Comparison of ENCODE assay signal across 8 cellular contexts in the genomic region with DNA sequence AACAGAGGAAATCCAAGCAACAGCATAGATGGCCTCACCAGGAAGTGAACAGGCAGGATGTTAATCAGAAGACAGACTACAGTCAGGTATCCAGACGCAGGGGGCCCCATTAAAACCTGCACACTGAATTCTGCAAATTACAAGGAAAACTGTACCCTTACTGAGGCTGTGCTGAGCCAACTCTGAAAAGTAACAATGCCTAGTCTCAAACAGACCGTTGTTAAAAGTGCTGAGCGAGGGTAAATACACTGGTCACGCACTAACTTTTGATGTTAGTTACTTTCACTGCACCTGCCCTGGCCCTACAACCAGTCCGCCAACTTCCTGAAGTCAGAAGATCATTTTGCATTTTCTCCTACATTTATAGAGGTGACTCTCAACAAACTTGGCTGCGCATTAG. TPM values are rescaled to one million over a fixed set of nuclear protein-coding genes. Genes with fewer than 3 reads are reported as not detected.
DNase-seq lines count a peak whose midpoint lies in the region; ATAC-seq, FAIRE-seq and TF ChIP-seq lines count a peak whose summit lies in the region.

No MANE protein-coding gene starts in this region.

- H3K18ac ChIP-seq in mesenchymal stem cell (ENCODE audit: low read depth in 1 of 2, low read length in 2 of 2), result no peak overlapping the region

- H3K36me3 ChIP-seq in GM12878 (ENCODE audit: control insufficient read depth in 2 of 2, insufficient read depth in 2 of 2, low read length in 1 of 2), result peaks cover 6% of the 10 kb centered on the region in 2 experiments; a peak in 3 of 4 replicates
- peaks cover 20 to 34% of the 10 kb centered on the region in 2 experiments for H3K36me3 ChIP-seq in mesenchymal stem cell (ENCODE audit: control insufficient read depth in 1 of 2, insufficient read depth in 2 of 2, low read depth in 1 of 2, low read length in 2 of 2)
- H3K36me3 ChIP-seq in adrenal gland (replicated peaks in 1 of 2), result peaks cover 0 to 19% of the 10 kb centered on the region in 2 donors

- POLR2A ChIA-PET in GM12878 (lab: Charles Lee), result no interaction called here

- TF ChIP-seq CTCF in AG09309 (IDR thresholded peaks at IDR 0.05; ENCODE audit: control insufficient read depth, insufficient read depth, low read depth, low read length, missing control alignments), result no peak
- TF ChIP-seq CTCF in GM12878 (IDR thresholded peaks at IDR 0.05 in 2 of 3, conservative IDR thresholded peaks at IDR 0.05 in 1 of 3; ENCODE audit: control insufficient read depth in 2 of 3, extremely low read depth in 1 of 3, insufficient read depth in 1 of 3, low read depth in 3 of 3, low read length in 3 of 3), result no peak
- TF ChIP-seq CTCF in adrenal gland (IDR thresholded peaks at IDR 0.05), result no peak

- H3K9ac ChIP-seq in GM12878 (ENCODE audit: control insufficient read depth, insufficient read depth, low read length) (peak overlapping the region; percentile 95), mesenchymal stem cell (ENCODE audit: low read length) (peak overlapping the region; percentile 96)

- H3K79me1 ChIP-seq in mesenchymal stem cell (replicated peaks; ENCODE audit: low read length, poor library complexity, severe bottlenecking), result peaks cover 14% of the 10 kb centered on the region

- H2BK5ac ChIP-seq in mesenchymal stem cell (ENCODE audit: low read depth, low read length, poor library complexity, severe bottlenecking), result no peak overlapping the region

- H3K14ac ChIP-seq in mesenchymal stem cell (ENCODE audit: low read length in 2 of 2), result no peak overlapping the region

- RAD21 ChIA-PET in GM12878 (lab: Charles Lee; ENCODE audit: unreplicated experiment), result no interaction called here

- H2AFZ ChIP-seq in GM12878 (ENCODE audit: control insufficient read depth, low read depth, low read length), result peak overlapping the region; percentile 95
- no peak overlapping the region for H2AFZ ChIP-seq in mesenchymal stem cell (ENCODE audit: low read depth, low read length)

- H2AK5ac ChIP-seq in mesenchymal stem cell (ENCODE audit: low read length, severe bottlenecking), result no peak overlapping the region

- H3K27me3 ChIP-seq in GM12878 (replicated peaks in 1 of 2; ENCODE audit: control insufficient read depth in 2 of 2, insufficient read depth in 2 of 2, low read length in 1 of 2), result no peaks in the 10 kb centered on the region
- no peaks in the 10 kb centered on the region for H3K27me3 ChIP-seq in mesenchymal stem cell (ENCODE audit: control insufficient read depth in 1 of 2, insufficient read depth in 1 of 2, low read length in 2 of 2)
- H3K27me3 ChIP-seq in adrenal gland, result no peaks in the 10 kb centered on the region

- WGBS in GM12878 (ENCODE audit: insufficient coverage, insufficient replicate concordance, low lambda C conversion rate, missing lambda C conversion rate), result 17% methylated on average over 6 of the region's 6 CpGs
- WGBS in mesenchymal stem cell, result 37% methylated on average over 5 of the region's 6 CpGs
- WGBS in adrenal gland, 4 donors, result 29 to 35% (median 31%) methylated on average over 6 of the region's 6 CpGs

- H2BK15ac ChIP-seq in mesenchymal stem cell (ENCODE audit: low read depth, poor library complexity, severe bottlenecking), result no peak overlapping the region

- BruUV-seq in GM12878 (replicated peaks; lab: Mats Ljungman, UMichigan), result TSS peak; percentile 70

- H3K4me1 ChIP-seq in GM12878 (ENCODE audit: control insufficient read depth, insufficient read depth, low read length), result no peaks in the 10 kb centered on the region
- peaks cover 2% of the 10 kb centered on the region for H3K4me1 ChIP-seq in mesenchymal stem cell (ENCODE audit: control insufficient read depth, insufficient read depth, low read depth, low read length)
- peaks cover 8 to 25% of the 10 kb centered on the region in 2 donors for H3K4me1 ChIP-seq in adrenal gland (replicated peaks in 1 of 2)

- no peak for TF ChIP-seq POLR2A in GM12878 (IDR thresholded peaks at IDR 0.05; ENCODE audit: low read depth, low read length)
- TF ChIP-seq POLR2A in adrenal gland (IDR thresholded peaks at IDR 0.05), result no peak

- no peaks in the 10 kb centered on the region for H4K20me1 ChIP-seq in GM12878 (ENCODE audit: control insufficient read depth, insufficient read depth)

- no peak overlapping the region for H4K8ac ChIP-seq in mesenchymal stem cell (ENCODE audit: low read length)

- FAIRE-seq in GM12878 (lab: Jason Lieb, UNC), result no peak

- DNase-seq in AG09309 (ENCODE audit: low read depth), result no peak
- DNase-seq in HPDE6-E6E7 (ENCODE audit: extremely low spot score), result peak; percentile 0
- no peak for DNase-seq in GM12878 (ENCODE audit: low read depth, low spot score)
- DNase-seq in mesenchymal stem cell, result no peak
- no peak for DNase-seq in activated CD8-positive, alpha-beta memory T cell treated with anti-CD3 and anti-CD28 coated beads for 24 hours
- no peak for DNase-seq in adrenal gland

- no peak overlapping the region for H2BK120ac ChIP-seq in mesenchymal stem cell (ENCODE audit: low read depth, low read length)

- SMC1A ChIA-PET in GM12878 (lab: Charles Lee; ENCODE audit: uncharacterized antibody, unreplicated experiment), result interaction anchor here (0.6 kb wide), 1 partner anchor 194 kb away, joined by 3 read pairs; no protein-coding TSS in a partner anchor

- TF ChIP-seq EP300 in GM12878 (IDR thresholded peaks at IDR 0.05; ENCODE audit: borderline replicate concordance in 1 of 2, control insufficient read depth in 1 of 2, low read depth in 2 of 2, low read length in 2 of 2), result no peak

- H3K9me3 ChIP-seq in GM12878 (replicated peaks; ENCODE audit: control insufficient read depth, insufficient read depth, low read length) (no peaks in the 10 kb centered on the region), mesenchymal stem cell (ENCODE audit: control insufficient read depth, low read length) (no peaks in the 10 kb centered on the region), adrenal gland (replicated peaks in 1 of 3) (no peaks in the 10 kb centered on the region)

- no peak overlapping the region for H4K91ac ChIP-seq in mesenchymal stem cell (ENCODE audit: low read length)

- CTCF ChIA-PET in GM12878 (lab: Yijun Ruan, JAX), result interaction anchor here (3.9 kb wide), 1 partner anchor 10 kb away, joined by 20 read pairs; no protein-coding TSS in a partner anchor

- TF ChIP-seq RAD21 in GM12878 (IDR thresholded peaks at IDR 0.05; ENCODE audit: insufficient read depth, low read depth, low read length), result no peak

- H3K4me3 ChIP-seq in AG09309 (ENCODE audit: control insufficient read depth, low read depth, low read length) (peak overlapping the region; percentile 55), GM12878 (peak overlapping the region; percentile 87), mesenchymal stem cell (ENCODE audit: insufficient read depth in 1 of 2, low read depth in 1 of 2, low read length in 2 of 2) (peak overlapping the region in 1 of 2 experiments; percentile 99), adrenal gland (peak overlapping the region in 2 of 4 donors; percentile 59 to 91)

- H3K4me2 ChIP-seq in GM12878 (ENCODE audit: control insufficient read depth, insufficient read depth) (peak overlapping the region; percentile 58), mesenchymal stem cell (ENCODE audit: low read length, poor library complexity, severe bottlenecking) (peak overlapping the region; percentile 68)

- ATAC-seq in GM12878 (peak; percentile 39), HG02885 (IDR thresholded peaks at IDR 0.05; ENCODE audit: poor library complexity, unreplicated experiment) (no peak), HG03520 (IDR thresholded peaks at IDR 0.05; ENCODE audit: unreplicated experiment) (no peak)

- H3K27ac ChIP-seq in GM12878 (ENCODE audit: control insufficient read depth, insufficient read depth), result peak overlapping the region; percentile 85
- no peak overlapping the region for H3K27ac ChIP-seq in mesenchymal stem cell (ENCODE audit: low read length, poor library complexity, severe bottlenecking)
- peak overlapping the region in 1 of 5 donors; percentile 76 for H3K27ac ChIP-seq in adrenal gland

- peak overlapping the region in 1 of 2 experiments; percentile 27 for H3K4ac ChIP-seq in mesenchymal stem cell (ENCODE audit: low read depth in 1 of 2, low read length in 2 of 2)

- H3K79me2 ChIP-seq in GM12878 (ENCODE audit: control insufficient read depth, insufficient read depth, low read length), result peaks cover 26% of the 10 kb centered on the region

- in situ Hi-C loops in GM12878 (cut with MboI), result no loop called here

- H2BK12ac ChIP-seq in mesenchymal stem cell (ENCODE audit: low read length in 2 of 2), result no peak overlapping the region

- H3K23ac ChIP-seq in mesenchymal stem cell (ENCODE audit: low read length in 2 of 2), result no peak overlapping the region

- intact Hi-C loops in GM12878 (cut with micrococcal nuclease; ENCODE audit: unreplicated experiment) (no loop called here), adrenal gland (cut with DNase I) (no loop called here)

TF ChIP-seq in GM12878, 131 proteins besides CTCF, POLR2A, EP300 and RAD21 (continues in another document):
- TF ChIP-seq, protein P1, sequence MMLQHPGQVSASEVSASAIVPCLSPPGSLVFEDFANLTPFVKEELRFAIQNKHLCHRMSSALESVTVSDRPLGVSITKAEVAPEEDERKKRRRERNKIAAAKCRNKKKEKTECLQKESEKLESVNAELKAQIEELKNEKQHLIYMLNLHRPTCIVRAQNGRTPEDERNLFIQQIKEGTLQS (IDR thresholded peaks at IDR 0.05; ENCODE audit: borderline replicate concordance, extremely low read depth, low read depth, low read length), result no peak
- no peak for TF ChIP-seq MYC (IDR thresholded peaks at IDR 0.05; ENCODE audit: insufficient read depth, insufficient read length, insufficient replicate concordance, low read length, severe bottlenecking)
- TF ChIP-seq TBL1XR1 (IDR thresholded peaks at IDR 0.05; ENCODE audit: low read depth, low read length), result no peak

RNA-seq across cellular contexts. Expression of a gene that starts 1.0 kb away (rescaled TPM):
- 113 and 119 TPM in 2 replicates for total RNA-seq in GM12878 (2013; cell fraction: nucleolus; rRNA removed)
- 9.3 and 10.4 TPM in 2 replicates for total RNA-seq in GM12878 (2014; rRNA removed)
- 14.3 and 14.5 TPM in 2 replicates for total RNA-seq in GM12878 (2014; rRNA removed; fragmentation: Illumina TruSeq; extraction: Trizol)
- total RNA-seq in GM12878 (2021), result 16.4 and 20.4 TPM in 2 replicates
- polyA plus RNA-seq in GM12878 (2011; ENCODE audit: low read depth), result 13.1 TPM
- polyA plus RNA-seq in GM12878 (2011; rRNA removed), result 16.1 and 20.1 TPM in 2 replicates
- 17.3 and 21.3 TPM in 2 replicates for polyA plus RNA-seq in GM12878 (2011; cell fraction: cytosol; rRNA removed)
- polyA plus RNA-seq in GM12878 (2011; cell fraction: nucleus; rRNA removed), result 38.2 and 41.1 TPM in 2 replicates
- polyA plus RNA-seq in GM12878 (2012), result 14.5 and 19.5 TPM in 2 replicates
- 15.4 and 19.7 TPM in 2 replicates for polyA plus RNA-seq in GM12878 (2014; fragmentation: Illumina TruSeq; extraction: Trizol)
- polyA plus RNA-seq in GM12878 (2014; fragmentation: Nextera tagmentation; extraction: Ambion mirVana), result 10 to 100 TPM; 32.2 to 36.6 TPM
- polyA plus RNA-seq in GM12878 (2014; rRNA removed), result 16.0 and 16.8 TPM in 2 replicates
- 10 to 100 TPM; 30.6 to 31.4 TPM for polyA plus RNA-seq in GM12878 (2016; fragmentation: Nextera tagmentation; extraction: Ambion mirVana)
- 21.7 and 30.2 TPM in 2 replicates for polyA minus RNA-seq in GM12878 (2011; rRNA and poly(A)+ RNA removed)
- 10.6 and 14.0 TPM in 2 replicates for polyA minus RNA-seq in GM12878 (2011; cell fraction: cytosol; rRNA and poly(A)+ RNA removed)
- polyA minus RNA-seq in GM12878 (2011; cell fraction: nucleus; rRNA and poly(A)+ RNA removed), result 37.6 and 56.4 TPM in 2 replicates
- 12.5 TPM for polyA plus RNA-seq in mesenchymal stem cell (2013, experiment 1 of 2)
- 13.9 TPM for polyA plus RNA-seq in mesenchymal stem cell (2013, experiment 2 of 2)
- 10 to 100 TPM in 6 of 8 donors, 1 to 10 TPM in 2; 5.8 to 21.0 (median 14.1) TPM for total RNA-seq in adrenal gland
- polyA plus RNA-seq in adrenal gland, result 10 to 100 TPM; 12.7 to 20.4 (median 13.2) TPM
